In the genomic region with DNA sequence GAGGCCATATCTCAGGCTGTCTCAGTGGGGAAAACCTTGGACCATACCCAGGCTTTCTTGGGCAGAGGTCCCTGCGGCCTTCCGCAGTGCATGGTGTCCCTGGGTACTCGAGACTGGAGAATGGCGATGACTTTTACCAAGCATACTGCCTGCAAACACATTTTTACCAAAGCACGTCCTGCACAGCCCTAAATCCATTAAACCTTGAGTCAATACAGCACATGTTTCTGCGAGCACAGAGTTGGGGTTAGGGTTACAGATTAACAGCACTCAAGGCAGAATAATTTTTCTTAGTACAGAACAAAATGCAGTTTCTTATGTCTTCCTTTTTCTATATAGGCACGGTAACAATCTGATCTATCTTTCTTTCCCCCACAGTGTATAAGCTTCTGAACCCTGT, we compare ENCODE assay signal across 7 cellular contexts. TPM values are rescaled to one million over a fixed set of nuclear protein-coding genes. Genes with fewer than 3 reads are reported as not detected.
"Had no signal": no experiment of that assay in that cellular context is flagged by ENCODE, and none has a peak within 500 bp of the region (broad histone marks: within the 10 kb centered on the region; RNA-seq: fewer than 3 reads in every experiment).

No MANE protein-coding gene starts in this region.

RNA-seq across cellular contexts. Expression of gene SCYGR6, which starts 1.7 kb away (rescaled TPM):
- total RNA-seq: GM23248, H4, H7, HFFc6, HT1080, IMR-90, K562 had no signal
- polyA plus RNA-seq: GM23248, IMR-90, K562 had no signal

RNA-seq across cellular contexts. Expression of gene SLC19A3, which starts 5.0 kb away (rescaled TPM):
- total RNA-seq: HT1080, K562 had no signal
- polyA plus RNA-seq: IMR-90, K562 had no signal

RNA-seq across cellular contexts. Expression of gene SCYGR7, which starts 5.3 kb away (rescaled TPM):
- total RNA-seq: GM23248, H4, H7, HFFc6, HT1080, IMR-90, K562 had no signal
- polyA plus RNA-seq: GM23248, IMR-90, K562 had no signal

RNA-seq across cellular contexts. Expression of gene SCYGR8, which starts 22.9 kb away (rescaled TPM):
- total RNA-seq: GM23248, H4, H7, HFFc6, HT1080, IMR-90, K562 had no signal
- polyA plus RNA-seq: GM23248, IMR-90, K562 had no signal

RNA-seq across cellular contexts. Expression of gene SCYGR5, which starts 56.2 kb away (rescaled TPM):
- total RNA-seq: GM23248, H4, H7, HFFc6, HT1080, IMR-90, K562 had no signal
- polyA plus RNA-seq: GM23248, IMR-90, K562 had no signal
